Comparison of ENCODE assay signal across 19 cellular contexts in the genomic region with DNA sequence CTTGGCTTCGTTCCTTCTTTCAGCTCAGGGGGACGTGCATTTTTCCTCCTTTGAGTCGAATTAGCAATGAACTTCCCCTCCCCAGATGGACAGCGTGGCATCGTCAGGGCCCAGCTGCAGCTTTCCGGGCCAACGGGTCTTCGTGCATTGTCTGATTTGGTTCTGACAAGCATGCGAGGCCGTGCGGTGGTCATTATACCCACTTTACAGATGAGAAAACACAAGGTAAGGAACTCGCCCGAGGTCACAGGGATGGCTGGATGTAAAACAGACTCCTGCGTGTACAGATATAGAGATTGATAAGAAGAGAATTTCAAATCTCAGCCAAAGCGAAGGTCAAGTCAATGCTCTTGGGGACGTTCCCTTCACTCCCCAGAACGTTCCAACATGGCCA.
DNase-seq lines count a peak whose midpoint lies in the region; ATAC-seq and TF ChIP-seq lines count a peak whose summit lies in the region.
"Had no signal": no experiment of that assay in that cellular context is flagged by ENCODE, and none has a peak within 500 bp of the region (broad histone marks: within the 10 kb centered on the region; RNA-seq: fewer than 3 reads in every experiment).

No MANE protein-coding gene starts in this region.

- H3K79me2 ChIP-seq in MM.1S (ENCODE audit: low read length): no peaks in the 10 kb centered on the region

- WGBS in heart left ventricle, 4 donors: 64 to 75% (median 67%) methylated on average over 16 to 17 of the region's 17 CpGs
- 83 to 86% methylated on average over 9 to 15 of the region's 17 CpGs for WGBS in mesodermal cell (ENCODE audit: insufficient coverage in 2 of 2), 2 experiments

- DNase-seq in heart left ventricle: no peak
- no peak for DNase-seq in Right ventricle myocardium superior
- peak; percentile 34 for DNase-seq in SW480 (ENCODE audit: low spot score)
- no peak for DNase-seq in left lobe of liver (ENCODE audit: low spot score)
- no peak for DNase-seq in MM.1S
- no peak for DNase-seq in GM10266 (ENCODE audit: extremely low spot score)
- DNase-seq: activated CD8-positive, alpha-beta memory T cell treated with anti-CD3 and anti-CD28 coated beads for 24 hours; activated T-cell treated with anti-CD3 and anti-CD28 coated beads, Interleukin-2, amount 50 U/mL, for 72 hours; NCI-H1417 treated with DMSO at 0.1 percent for 48 hours; occipital lobe; stimulated activated CD4-positive, alpha-beta T cell treated with anti-CD3 and anti-CD28 coated beads, Interleukin-2, amount 100 ng/mL, for 24 hours; T1000 had no signal

- H3K9me3 ChIP-seq in heart left ventricle (no peaks in the 10 kb centered on the region), mesodermal cell (ENCODE audit: control insufficient read depth, low read length) (no peaks in the 10 kb centered on the region), subcutaneous abdominal adipose tissue (ENCODE audit: control insufficient read depth in 5 of 5, low read length in 5 of 5) (no peaks in the 10 kb centered on the region), MM.1S (replicated peaks; ENCODE audit: insufficient read depth, low read length) (no peaks in the 10 kb centered on the region)
- H3K9me3 ChIP-seq: SK-N-SH, transverse colon had no signal

- ATAC-seq in heart left ventricle (no peak), Right ventricle myocardium superior (ENCODE audit: poor library complexity) (no peak), left lobe of liver (no peak)
- ATAC-seq: activated CD4-positive, CD25-positive, alpha-beta regulatory T cell treated with anti-CD3 and anti-CD28 coated beads, Interleukin-2, amount 50 U/mL, for 24 hours; activated naive CD4-positive, alpha-beta T cell treated with anti-CD3 and anti-CD28 coated beads, Interleukin-2, amount 50 U/mL, for 72 hours; activated T-cell treated with anti-CD3 and anti-CD28 coated beads, Interleukin-2, amount 50 U/mL, for 72 hours; stimulated activated naive CD8-positive, alpha-beta T cell treated with anti-CD3 and anti-CD28 coated beads, Interleukin-15, Interleukin-2, amounts not matched to agents 100 U/mL and 50 U/mL, for 24 hours had no signal

- intact Hi-C loops in heart left ventricle (cut with DNase I): loop anchor here in 1 of 10 donors (10.0 kb wide), 1 partner anchor 178 kb away; no protein-coding TSS in a partner anchor
- intact Hi-C loops in Right ventricle myocardium superior (cut with DNase I): no loop called here

- H3K4me1 ChIP-seq in heart left ventricle: peaks cover 0 to 25% (median 6%) of the 10 kb centered on the region in 12 donors
- peaks cover 47% of the 10 kb centered on the region for H3K4me1 ChIP-seq in mesodermal cell (ENCODE audit: control insufficient read depth, insufficient read depth, low read length, poor library complexity, severe bottlenecking)
- peaks cover 0 to 39% (median 6%) of the 10 kb centered on the region in 5 donors for H3K4me1 ChIP-seq in subcutaneous abdominal adipose tissue (ENCODE audit: control insufficient read depth in 5 of 5, insufficient read depth in 5 of 5, low read length in 5 of 5)
- peaks cover 4% of the 10 kb centered on the region; the same call in 1 of the 2 replicates for H3K4me1 ChIP-seq in MM.1S (ENCODE audit: low read length)

- no peak overlapping the region for H2AFZ ChIP-seq in MM.1S (ENCODE audit: low read length)

- no peak overlapping the region for H3K4me2 ChIP-seq in MM.1S (ENCODE audit: low read depth, low read length)
- H3K4me2 ChIP-seq: SK-N-SH had no signal

- H3K4me3 ChIP-seq in heart left ventricle (no peak overlapping the region), mesodermal cell (ENCODE audit: extremely low read depth, insufficient read depth, low read length, poor library complexity, severe bottlenecking) (no peak overlapping the region), subcutaneous abdominal adipose tissue (ENCODE audit: low read depth in 1 of 5, low read length in 5 of 5) (no peak overlapping the region), MM.1S (ENCODE audit: low read length) (no peak overlapping the region)
- H3K4me3 ChIP-seq: transverse colon had no signal

- H3K27me3 ChIP-seq in heart left ventricle: peaks cover 0 to 11% (median 0%) of the 10 kb centered on the region in 9 donors
- H3K27me3 ChIP-seq in subcutaneous abdominal adipose tissue (ENCODE audit: control insufficient read depth in 5 of 5, insufficient read depth in 4 of 5, low read length in 5 of 5): peaks cover 0 to 13% (median 8%) of the 10 kb centered on the region in 5 donors
- no peaks in the 10 kb centered on the region for H3K27me3 ChIP-seq in MM.1S (replicated peaks; ENCODE audit: insufficient read depth, low read length)
- H3K27me3 ChIP-seq: transverse colon had no signal

- H3K36me3 ChIP-seq in heart left ventricle: no peaks in the 10 kb centered on the region
- H3K36me3 ChIP-seq in mesodermal cell (ENCODE audit: control insufficient read depth, insufficient read depth, low read length): no peaks in the 10 kb centered on the region
- no peaks in the 10 kb centered on the region for H3K36me3 ChIP-seq in subcutaneous abdominal adipose tissue (ENCODE audit: control insufficient read depth in 5 of 5, insufficient read depth in 5 of 5, low read length in 5 of 5)
- H3K36me3 ChIP-seq in MM.1S (replicated peaks; ENCODE audit: insufficient read depth, low read length): no peaks in the 10 kb centered on the region
- H3K36me3 ChIP-seq: transverse colon had no signal

- H4K20me1 ChIP-seq in MM.1S (ENCODE audit: insufficient read depth, low read length): no peaks in the 10 kb centered on the region

- H3K9me2 ChIP-seq in MM.1S (replicated peaks; ENCODE audit: insufficient read depth, low read length): no peaks in the 10 kb centered on the region
- H3K9me2 ChIP-seq: SK-N-SH had no signal

- TF ChIP-seq POLR2A in heart left ventricle (IDR thresholded peaks at IDR 0.05): no peak

- no peaks in the 10 kb centered on the region for H3F3A ChIP-seq in MM.1S (ENCODE audit: insufficient read depth, low read length)

- TF ChIP-seq CTCF in heart left ventricle (IDR thresholded peaks at IDR 0.05) (no peak), MM.1S (IDR thresholded peaks at IDR 0.05; ENCODE audit: low read length) (no peak), GM10266 (IDR thresholded peaks at IDR 0.05; ENCODE audit: control insufficient read depth, insufficient read depth, low read depth, missing control alignments) (no peak)

- peak overlapping the region; percentile 24 to 84 (median 61) for H3K27ac ChIP-seq in heart left ventricle
- H3K27ac ChIP-seq in mesodermal cell (ENCODE audit: low read depth, low read length, severe bottlenecking): peak overlapping the region; percentile 73
- peak overlapping the region; percentile 63 for H3K27ac ChIP-seq in subcutaneous abdominal adipose tissue (ENCODE audit: low read depth, low read length)
- H3K27ac ChIP-seq in MM.1S (ENCODE audit: low read length): no peak overlapping the region
- H3K27ac ChIP-seq: transverse colon had no signal

- H3K9ac ChIP-seq in subcutaneous abdominal adipose tissue (ENCODE audit: low read length in 5 of 5) (no peak overlapping the region), MM.1S (ENCODE audit: low read length) (no peak overlapping the region)
- H3K9ac ChIP-seq: SK-N-SH had no signal
